Comparison of ENCODE assay signal across 24 cellular contexts in the genomic region with DNA sequence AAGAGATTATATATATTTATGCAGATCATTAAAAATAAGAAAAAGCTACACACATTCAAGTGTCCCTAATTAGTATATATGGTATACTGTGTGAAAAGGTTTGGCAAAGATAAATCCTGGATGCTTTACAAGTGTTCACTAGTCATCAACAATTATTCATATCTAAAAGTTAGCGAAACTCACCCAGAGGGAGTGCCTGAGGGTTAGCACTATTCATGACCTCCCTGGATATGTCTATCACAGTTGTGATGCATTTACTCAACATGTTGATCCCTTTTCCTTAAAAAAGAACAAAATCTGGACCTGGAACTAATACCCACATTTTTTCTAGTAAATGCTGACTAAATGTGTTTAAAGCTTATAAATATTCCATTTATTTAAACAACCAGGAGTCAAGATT.
"Had no signal": no experiment of that assay in that cellular context is flagged by ENCODE, and none has a peak within 500 bp of the region (broad histone marks: within the 10 kb centered on the region; RNA-seq: fewer than 3 reads in every experiment).

No MANE protein-coding gene starts in this region.

- H3K27ac ChIP-seq: colonic mucosa, coronary artery, dorsolateral prefrontal cortex, epithelial cell of prostate, esophagus muscularis mucosa, esophagus squamous epithelium, foreskin keratinocyte, gastrocnemius medialis, gastroesophageal sphincter, heart left ventricle, heart right ventricle had no signal

- ATAC-seq: effector memory CD8-positive, alpha-beta T cell; esophagus mucosa; foreskin keratinocyte; gastrocnemius medialis; gastroesophageal sphincter; heart left ventricle; heart right ventricle had no signal

- H3K4me3 ChIP-seq: colonic mucosa, coronary artery, dorsolateral prefrontal cortex, esophagus muscularis mucosa, esophagus squamous epithelium, gastrocnemius medialis, gastroesophageal sphincter, heart left ventricle, heart right ventricle had no signal

- H3K9me3 ChIP-seq: colonic mucosa, esophagus muscularis mucosa, esophagus squamous epithelium, gastrocnemius medialis, gastroesophageal sphincter, heart left ventricle, heart right ventricle had no signal

- H3K36me3 ChIP-seq: colonic mucosa, esophagus muscularis mucosa, esophagus squamous epithelium, gastrocnemius medialis, gastroesophageal sphincter, heart left ventricle, heart right ventricle had no signal

- DNase-seq: colonic mucosa; cortex of kidney; dermis blood vessel endothelial cell; dorsolateral prefrontal cortex; effector CD4-positive, alpha-beta T cell; effector CD8-positive, alpha-beta T cell; effector memory CD4-positive, alpha-beta T cell; effector memory CD8-positive, alpha-beta T cell; endodermal cell; erythroblast; esophagus squamous epithelium; foreskin fibroblast; foreskin keratinocyte; foreskin melanocyte; gastrocnemius medialis; glutamatergic neuron; head of caudate nucleus; heart left ventricle; heart right ventricle had no signal
